10 cellular contexts compared by ENCODE assay signal in the genomic region with DNA sequence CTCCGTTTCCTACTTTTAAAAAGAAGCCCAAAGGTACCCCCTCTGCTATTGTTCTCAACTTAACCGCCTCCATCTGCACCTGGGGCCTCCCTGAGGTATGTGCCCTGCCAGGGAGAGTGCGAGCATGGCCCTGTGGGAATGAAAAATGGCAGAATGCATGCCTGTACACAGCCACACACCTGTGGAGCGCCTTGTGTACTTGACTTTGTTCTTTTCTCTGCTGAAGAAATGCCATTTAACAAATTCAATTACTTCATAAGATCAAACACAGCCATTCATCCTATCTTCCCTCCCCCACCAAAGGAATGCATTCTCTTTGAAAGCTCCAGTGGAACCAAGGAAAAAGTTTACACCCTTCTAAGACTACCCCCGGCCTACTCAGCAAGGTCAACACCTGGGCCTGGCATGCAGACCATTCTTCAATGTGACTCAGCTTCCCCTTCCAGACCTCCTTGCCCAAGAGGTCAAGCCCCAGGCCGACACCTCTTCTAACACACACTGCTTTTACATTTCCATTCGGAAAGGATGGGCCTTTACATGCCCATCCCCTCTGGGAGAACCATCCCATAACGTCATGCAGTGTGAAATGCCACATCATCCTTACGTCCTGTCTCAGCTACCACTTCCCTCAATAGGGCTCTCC.
DNase-seq lines count a peak whose midpoint lies in the region; ATAC-seq and TF ChIP-seq lines count a peak whose summit lies in the region.
"Had no signal": no experiment of that assay in that cellular context is flagged by ENCODE, and none has a peak within 500 bp of the region (broad histone marks: within the 10 kb centered on the region; RNA-seq: fewer than 3 reads in every experiment).

No MANE protein-coding gene starts in this region.

- H3K4me3 ChIP-seq in HCT116 (replicated peaks in 1 of 2; ENCODE audit: low read depth in 1 of 2, low read length in 2 of 2) (no peak overlapping the region), Panc1 (ENCODE audit: low read depth in 2 of 2, low read length in 2 of 2) (no peak overlapping the region), lower leg skin (ENCODE audit: low read depth, poor library complexity, severe bottlenecking) (no peak overlapping the region)
- H3K4me3 ChIP-seq: prostate gland had no signal

- H3K79me2 ChIP-seq in HCT116 (ENCODE audit: insufficient read depth, low read length) = 0 out of 2 replicates have a peak, but pooled peaks cover 5% of the 10 kb centered on the region

- TF ChIP-seq RAD21 in HCT116 (IDR thresholded peaks at IDR 0.05; ENCODE audit: low read depth) = no peak

- no peaks in the 10 kb centered on the region for H3K9me2 ChIP-seq in HCT116 (ENCODE audit: insufficient read depth)

- H3K36me3 ChIP-seq in HCT116 (ENCODE audit: control insufficient read depth in 1 of 2, insufficient read depth in 2 of 2, low read length in 2 of 2) (peaks cover 0 to 8% of the 10 kb centered on the region in 2 experiments; a peak in 1 of 4 replicates), Panc1 (ENCODE audit: control insufficient read depth, insufficient read depth, low read length) (peaks cover 30% of the 10 kb centered on the region)
- H3K36me3 ChIP-seq: prostate gland had no signal

- H3K27me3 ChIP-seq in HCT116 (ENCODE audit: insufficient read depth, low read length) = no peaks in the 10 kb centered on the region
- H3K27me3 ChIP-seq in Panc1 (ENCODE audit: control insufficient read depth, insufficient read depth, low read length) = no peaks in the 10 kb centered on the region
- no peaks in the 10 kb centered on the region for H3K27me3 ChIP-seq in foreskin keratinocyte

- H3K27ac ChIP-seq in HCT116 (ENCODE audit: low read depth, low read length) (peak overlapping the region; percentile 38; the same call in 1 of the 2 replicates), Panc1 (ENCODE audit: low read length) (peak overlapping the region; percentile 14; the same call in 1 of the 2 replicates), foreskin keratinocyte (peak overlapping the region; percentile 88)
- H3K27ac ChIP-seq: prostate gland had no signal

- TF ChIP-seq POLR2A in HCT116 (IDR thresholded peaks at IDR 0.05; ENCODE audit: borderline replicate concordance, extremely low read depth, insufficient read depth, insufficient read length) (no peak), lower leg skin (IDR thresholded peaks at IDR 0.05) (no peak)

- no peaks in the 10 kb centered on the region for H4K20me1 ChIP-seq in HCT116 (ENCODE audit: insufficient read depth)

- in situ Hi-C loops in Caki2 (cut with HindIII; ENCODE audit: low pct_unique_long_range_greater_than_20kb, low sequenced_read_pairs) (no loop called here), Panc1 (cut with HindIII; ENCODE audit: low pct_unique_long_range_greater_than_20kb, low sequenced_read_pairs) (no loop called here)

- H2AFZ ChIP-seq in HCT116 (ENCODE audit: low read depth, low read length, poor library complexity, severe bottlenecking) = no peak overlapping the region

- intact Hi-C loops in HCT116 (cut with micrococcal nuclease) = no loop called here
- intact Hi-C loops in Panc1 (cut with micrococcal nuclease; ENCODE audit: unreplicated experiment) = no loop called here
- intact Hi-C loops in lower leg skin (cut with DNase I; ENCODE audit: low total_unique reads) = no loop called here

- no peak overlapping the region for H3K9ac ChIP-seq in HCT116 (ENCODE audit: low read length)

- no peaks in the 10 kb centered on the region for H3K9me3 ChIP-seq in HCT116 (ENCODE audit: control insufficient read depth in 1 of 2, insufficient read depth in 1 of 2, low read depth in 1 of 2, low read length in 2 of 2)
- H3K9me3 ChIP-seq in Panc1 (ENCODE audit: control insufficient read depth, insufficient read depth, low read depth, low read length) = no peaks in the 10 kb centered on the region
- H3K9me3 ChIP-seq: prostate gland had no signal

- H3K4me1 ChIP-seq in HCT116 (ENCODE audit: control insufficient read depth in 1 of 2, insufficient read depth in 2 of 2, low read length in 2 of 2) = peaks cover 24 to 34% of the 10 kb centered on the region in 2 experiments
- peaks cover 27% of the 10 kb centered on the region for H3K4me1 ChIP-seq in Panc1 (ENCODE audit: control insufficient read depth, insufficient read depth, low read length)
- H3K4me1 ChIP-seq in foreskin keratinocyte = peaks cover 29% of the 10 kb centered on the region
- H3K4me1 ChIP-seq: prostate gland had no signal

- ATAC-seq in HCT116 = peak; percentile 85
- ATAC-seq in Panc1 = peak; percentile 55; the same call in 1 of the 2 replicates
- peak; percentile 90 for ATAC-seq in foreskin keratinocyte

- TF ChIP-seq CTCF in HCT116 (IDR thresholded peaks at IDR 0.05 in 2 of 3, conservative IDR thresholded peaks at IDR 0.05 in 1 of 3; ENCODE audit: borderline replicate concordance in 1 of 3, insufficient read depth in 1 of 3, low read depth in 2 of 3, low read length in 2 of 3) (no peak), Panc1 (IDR thresholded peaks at IDR 0.05) (no peak), foreskin keratinocyte (conservative IDR thresholded peaks at IDR 0.05) (no peak), lower leg skin (IDR thresholded peaks at IDR 0.05) (no peak)

- POLR2A ChIA-PET in HCT116 (lab: Charles Lee) (interaction anchor here (1.5 kb wide), 1 partner anchor 9 kb away, joined by 3 read pairs; no protein-coding TSS in a partner anchor), Panc1 (lab: Charles Lee) (no interaction called here)

- peak; percentile 92 for DNase-seq in Caki2 (ENCODE audit: low read depth)
- peak; percentile 19 for DNase-seq in HCT116 (ENCODE audit: low read depth, low spot score)
- DNase-seq in Panc1 (ENCODE audit: low read depth, low spot score) = no peak
- DNase-seq in foreskin keratinocyte = peak; percentile 99 to 100
- DNase-seq in nucleus accumbens (lab: John Stamatoyannopoulos, UW) = no peak
- no peak for DNase-seq in NCI-H2171 (lab: John Stamatoyannopoulos, UW)
- no peak for DNase-seq in lower leg skin (ENCODE audit: low spot score in 2 of 2)
- no peak for DNase-seq in effector CD8-positive, alpha-beta T cell (lab: John Stamatoyannopoulos, UW)
- DNase-seq: activated CD8-positive, alpha-beta memory T cell treated with anti-CD3 and anti-CD28 coated beads, Interleukin-2, amount 50 U/mL, for 4 hours had no signal

- WGBS in lower leg skin, 2 donors = 65 to 66% methylated on average over 9 of the region's 9 CpGs

- CTCF ChIA-PET in HCT116 (lab: Charles Lee) (no interaction called here), Panc1 (lab: Charles Lee) (no interaction called here)

- peak overlapping the region; percentile 50 for H3K4me2 ChIP-seq in HCT116 (ENCODE audit: low read length)

- RAD21 ChIA-PET in HCT116 (lab: Charles Lee; ENCODE audit: low non-redundant PET in 1 of 2, low total read pairs in 2 of 2, uncharacterized antibody in 2 of 2, unreplicated experiment in 2 of 2) = no interaction called here

- BruUV-seq in HCT116 (replicated peaks; lab: Mats Ljungman, UMichigan) = no TSS peak
- BruUV-seq in Panc1 (replicated peaks; lab: Mats Ljungman, UMichigan) = no TSS peak

TF ChIP-seq in HCT116, 20 proteins besides CTCF, POLR2A, EP300 and RAD21:
- TF ChIP-seq TCF7L2 (IDR thresholded peaks at IDR 0.05; ENCODE audit: borderline replicate concordance, extremely low read depth, insufficient read depth, insufficient read length) (peak; percentile 13), YY1 (IDR thresholded peaks at IDR 0.05; ENCODE audit: extremely low read depth, insufficient replicate concordance, low read depth, low read length) (no peak)

Comparison
In these comparisons a context has a peak if more than half of its experiments do, and no peak if none do; other contexts are left out.
1. DNase-seq: peak in Caki2 (single experiment), HCT116 (single experiment) and foreskin keratinocyte (2 of 2); none in Panc1 (single experiment), nucleus accumbens (0 of 56), NCI-H2171 (single experiment), lower leg skin (0 of 2) and effector CD8-positive, alpha-beta T cell (single experiment).
2. H3K27ac ChIP-seq: peak in every context shown above with its lines; median percentile 88 in foreskin keratinocyte; 38 in HCT116; 14 in Panc1.
3. Peak in every context shown above with its lines, with median percentiles within 50 percentile points of each other: ATAC-seq.